Comparison of ENCODE assay signal across 18 cellular contexts in the genomic region with DNA sequence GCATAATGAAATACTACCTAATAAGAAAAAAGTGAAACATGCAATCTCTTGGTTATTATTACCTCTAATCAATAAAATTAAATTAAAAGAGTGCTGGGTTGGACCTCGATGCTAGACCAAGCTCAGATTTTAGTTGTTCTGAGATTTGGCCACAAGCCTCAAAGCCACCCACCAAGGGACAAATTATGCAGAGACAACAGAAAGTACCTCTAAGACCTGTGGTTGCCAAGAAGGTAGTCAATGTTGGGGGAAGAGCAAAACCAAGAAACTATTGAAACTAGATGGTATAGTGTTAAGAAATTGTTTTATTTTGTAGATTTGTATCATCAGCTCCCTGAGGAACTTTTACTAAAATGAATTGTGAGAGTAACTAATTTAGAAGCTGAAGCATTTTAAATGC. TPM values are rescaled to one million over a fixed set of nuclear protein-coding genes. Genes with fewer than 3 reads are reported as not detected.
DNase-seq lines count a peak whose midpoint lies in the region; ATAC-seq lines count a peak whose summit lies in the region.
"Had no signal": no experiment of that assay in that cellular context is flagged by ENCODE, and none has a peak within 500 bp of the region (broad histone marks: within the 10 kb centered on the region; RNA-seq: fewer than 3 reads in every experiment).

No MANE protein-coding gene starts in this region.

- no peak overlapping the region for H3K4me3 ChIP-seq in H7 (ENCODE audit: insufficient read depth, low read depth, low read length)
- H3K4me3 ChIP-seq: HAP-1 had no signal

- ATAC-seq in GM18508 (IDR thresholded peaks at IDR 0.05; ENCODE audit: insufficient read depth, unreplicated experiment) (peak; percentile 62), GM19395 (IDR thresholded peaks at IDR 0.05; ENCODE audit: unreplicated experiment) (peak; percentile 54), HG03378 (IDR thresholded peaks at IDR 0.05; ENCODE audit: unreplicated experiment) (peak; percentile 46), HG03175 (IDR thresholded peaks at IDR 0.05; ENCODE audit: unreplicated experiment) (no peak)
- peak; percentile 70 for ATAC-seq in stimulated activated effector memory CD8-positive, alpha-beta T cell treated with anti-CD3 and anti-CD28 coated beads, Interleukin-12 subunit alpha, Interleukin-12 subunit beta, amount 100 ng/mL, for 72 hours

- no peaks in the 10 kb centered on the region for H3K27me3 ChIP-seq in H7 (ENCODE audit: control insufficient read depth, insufficient read depth, low read length)

- H3K36me3 Mint-ChIP-seq in stimulated activated effector memory CD8-positive, alpha-beta T cell treated with anti-CD3 and anti-CD28 coated beads, Interleukin-12 subunit alpha, Interleukin-12 subunit beta, amount 100 ng/mL, for 72 hours, result no peaks in the 10 kb centered on the region
- H3K36me3 Mint-ChIP-seq: CD4-positive, CD25-positive, alpha-beta regulatory T cell had no signal

- no peak overlapping the region for H3K4me3 Mint-ChIP-seq in stimulated activated effector memory CD8-positive, alpha-beta T cell treated with anti-CD3 and anti-CD28 coated beads, Interleukin-12 subunit alpha, Interleukin-12 subunit beta, amount 100 ng/mL, for 72 hours
- H3K4me3 Mint-ChIP-seq: B cell; CD4-positive, CD25-positive, alpha-beta regulatory T cell had no signal

- no peak for DNase-seq in stimulated activated effector memory CD8-positive, alpha-beta T cell treated with anti-CD3 and anti-CD28 coated beads, Interleukin-12 subunit alpha, Interleukin-12 subunit beta, amount 100 ng/mL, for 72 hours (ENCODE audit: low spot score in 2 of 2)
- no peak for DNase-seq in NCI-H187 (lab: John Stamatoyannopoulos, UW)
- DNase-seq in H7, result no peak
- DNase-seq: Caco-2; CD4-positive, CD25-positive, alpha-beta regulatory T cell; MV-4-11; NCI-H1417; NCI-H2029; NCI-H2171 treated with DMSO at 0.1 percent for 48 hours; NCI-H446 treated with DMSO at 0.1 percent for 48 hours; NCI-H748 treated with DMSO at 0.1 percent for 48 hours; RPMI8226 had no signal

- no peak overlapping the region for H3K27ac Mint-ChIP-seq in stimulated activated effector memory CD8-positive, alpha-beta T cell treated with anti-CD3 and anti-CD28 coated beads, Interleukin-12 subunit alpha, Interleukin-12 subunit beta, amount 100 ng/mL, for 72 hours
- H3K27ac Mint-ChIP-seq: B cell had no signal

- H3K9me3 Mint-ChIP-seq in stimulated activated effector memory CD8-positive, alpha-beta T cell treated with anti-CD3 and anti-CD28 coated beads, Interleukin-12 subunit alpha, Interleukin-12 subunit beta, amount 100 ng/mL, for 72 hours, result no peaks in the 10 kb centered on the region

- H3K36me3 ChIP-seq in H7 (replicated peaks; ENCODE audit: control insufficient read depth, insufficient read depth, low read length), result no peaks in the 10 kb centered on the region
- H3K36me3 ChIP-seq: HAP-1 had no signal

- peaks cover 19% of the 10 kb centered on the region for H3K4me1 Mint-ChIP-seq in stimulated activated effector memory CD8-positive, alpha-beta T cell treated with anti-CD3 and anti-CD28 coated beads, Interleukin-12 subunit alpha, Interleukin-12 subunit beta, amount 100 ng/mL, for 72 hours
- H3K4me1 Mint-ChIP-seq: B cell; CD4-positive, CD25-positive, alpha-beta regulatory T cell had no signal

RNA-seq across cellular contexts. Expression of a gene that starts 43.8 kb away (rescaled TPM):
- 20.4 and 32.3 TPM in 2 replicates for total RNA-seq in H7 (2014; rRNA removed; shearing (Covaris generic))
